Comparison of ENCODE assay signal across 8 cellular contexts in genomic region chr10:92517034-92517655, GRCh38.
DNase-seq lines count a peak whose midpoint lies in the region; ATAC-seq and TF ChIP-seq lines count a peak whose summit lies in the region.

No MANE protein-coding gene starts in this region.

- peak; percentile 6 for DNase-seq in GM06990 (ENCODE audit: extremely low read depth, insufficient read length)
- peak; percentile 44 for DNase-seq in NCI-H345 treated with DMSO at 0.1 percent for 48 hours (lab: John Stamatoyannopoulos, UW; ENCODE audit: unreplicated experiment)
- peak; percentile 69 for DNase-seq in central memory CD4-positive, alpha-beta T cell
- peak; percentile 86 for DNase-seq in left kidney (ENCODE audit: low read depth, low spot score)
- DNase-seq in stimulated activated CD4-positive, alpha-beta T cell treated with anti-CD3 and anti-CD28 coated beads, TNF-alpha, amount 100 ng/mL, for 24 hours (ENCODE audit: low read depth in 3 of 3), result peak; percentile 36 to 58 (median 43)

- TF ChIP-seq CTCF in GM06990 (IDR thresholded peaks at IDR 0.05; ENCODE audit: insufficient read depth, low read length, poor library complexity, severe bottlenecking), result peak; percentile 69

- 0 out of 2 replicates have a peak, but pooled peaks cover 2% of the 10 kb centered on the region for H3K36me3 ChIP-seq in GM06990 (ENCODE audit: control insufficient read depth, insufficient read depth, low read length)

- no peak overlapping the region for H3K4me3 ChIP-seq in GM06990 (replicated peaks; ENCODE audit: low read depth, low read length)

- no peaks in the 10 kb centered on the region for H3K27me3 ChIP-seq in GM06990 (replicated peaks; ENCODE audit: control insufficient read depth, insufficient read depth, low read length)

- ATAC-seq in HG02981 (IDR thresholded peaks at IDR 0.05; ENCODE audit: unreplicated experiment) (peak; percentile 68), GM19397 (IDR thresholded peaks at IDR 0.05; ENCODE audit: unreplicated experiment) (no peak)
- peak; percentile 87 to 88 for ATAC-seq in activated CD4-positive, CD25-positive, alpha-beta regulatory T cell treated with anti-CD3 and anti-CD28 coated beads, Interleukin-2, amount 50 U/mL, for 24 hours

Comparison
In these comparisons a context has a peak if more than half of its experiments do, and no peak if none do; other contexts are left out.
1. DNase-seq: peak in every context shown above with its lines; median percentile 86 in left kidney; 69 in central memory CD4-positive, alpha-beta T cell; 44 in NCI-H345 treated with DMSO at 0.1 percent for 48 hours; 43 in stimulated activated CD4-positive, alpha-beta T cell treated with anti-CD3 and anti-CD28 coated beads, TNF-alpha, amount 100 ng/mL, for 24 hours; 6 in GM06990.